Comparison of ENCODE assay signal across 22 cellular contexts in genomic region chr5:107779472-107779871, GRCh38.
"Had no signal": no experiment of that assay in that cellular context is flagged by ENCODE, and none has a peak within 500 bp of the region (broad histone marks: within the 10 kb centered on the region; RNA-seq: fewer than 3 reads in every experiment).

No MANE protein-coding gene starts in this region.

- H3K36me3 ChIP-seq: left ventricle myocardium inferior, ovary, right atrium auricular region, right lobe of liver, stomach, thyroid gland, transverse colon, upper lobe of left lung, vagina had no signal

- H3K4me3 ChIP-seq: left ventricle myocardium inferior, lung, ovary, right atrium auricular region, right lobe of liver, skin epidermis, stomach, testis, thyroid gland, transverse colon, upper lobe of left lung, vagina had no signal

- H3K27ac ChIP-seq: left ventricle myocardium inferior, ovary, right atrium auricular region, right lobe of liver, skin epidermis, stomach, testis, thyroid gland, transverse colon, upper lobe of left lung, vagina had no signal

- H3K4me1 ChIP-seq: left ventricle myocardium inferior, right atrium auricular region, right lobe of liver, stomach, testis, thyroid gland, upper lobe of left lung, vagina had no signal

- H3K9me3 ChIP-seq: ovary, right lobe of liver, testis, thyroid gland, upper lobe of left lung had no signal

- ATAC-seq: naive thymus-derived CD4-positive, alpha-beta T cell; natural killer cell treated with Interleukin-12 subunit alpha and Interleukin-12 subunit beta and Interleukin-15 and Interleukin-18, amount 100 ng/mL, for 72 hours; right lobe of liver; stimulated activated naive B cell treated with anti-CD40 and anti-IgM and Interleukin-4, amounts not matched to agents 10 μg/mL and 1 μg/mL and 100 μg/mL, for 72 hours; stimulated activated naive CD8-positive, alpha-beta T cell treated with anti-CD3 and anti-CD28 coated beads, Interleukin-15, Interleukin-2, amounts not matched to agents 100 U/mL and 50 U/mL, for 24 hours had no signal

- DNase-seq: islet precursor cell; left ventricle myocardium inferior; mesendoderm; naive thymus-derived CD4-positive, alpha-beta T cell; ovary; right lobe of liver; stimulated activated CD4-positive, alpha-beta T cell treated with anti-CD3 and anti-CD28 coated beads, Interleukin-12 subunit alpha, Interleukin-12 subunit beta, amount 100 ng/mL, for 4 hours; stimulated activated CD4-positive, alpha-beta T cell treated with anti-CD3 and anti-CD28 coated beads, Interleukin-15, amount 100 ng/mL, for 24 hours; stimulated activated CD4-positive, alpha-beta T cell treated with anti-CD3 and anti-CD28 coated beads, Interleukin-2, amount 100 ng/mL, for 24 hours; stimulated activated CD4-positive, alpha-beta T cell treated with anti-CD3 and anti-CD28 coated beads, Interleukin-4, amount 100 ng/mL, for 1 hour; stimulated activated naive B cell treated with anti-CD40 and anti-IgM and Interleukin-4, amounts not matched to agents 10 μg/mL and 1 μg/mL and 100 μg/mL, for 72 hours; stimulated activated naive CD8-positive, alpha-beta T cell treated with anti-CD3 and anti-CD28 coated beads, Interleukin-15, Interleukin-2, amounts not matched to agents 100 U/mL and 50 U/mL, for 24 hours; stomach; testis; thyroid gland; transverse colon; upper lobe of left lung had no signal
